1 cellular context compared by ENCODE assay signal in the genomic region with DNA sequence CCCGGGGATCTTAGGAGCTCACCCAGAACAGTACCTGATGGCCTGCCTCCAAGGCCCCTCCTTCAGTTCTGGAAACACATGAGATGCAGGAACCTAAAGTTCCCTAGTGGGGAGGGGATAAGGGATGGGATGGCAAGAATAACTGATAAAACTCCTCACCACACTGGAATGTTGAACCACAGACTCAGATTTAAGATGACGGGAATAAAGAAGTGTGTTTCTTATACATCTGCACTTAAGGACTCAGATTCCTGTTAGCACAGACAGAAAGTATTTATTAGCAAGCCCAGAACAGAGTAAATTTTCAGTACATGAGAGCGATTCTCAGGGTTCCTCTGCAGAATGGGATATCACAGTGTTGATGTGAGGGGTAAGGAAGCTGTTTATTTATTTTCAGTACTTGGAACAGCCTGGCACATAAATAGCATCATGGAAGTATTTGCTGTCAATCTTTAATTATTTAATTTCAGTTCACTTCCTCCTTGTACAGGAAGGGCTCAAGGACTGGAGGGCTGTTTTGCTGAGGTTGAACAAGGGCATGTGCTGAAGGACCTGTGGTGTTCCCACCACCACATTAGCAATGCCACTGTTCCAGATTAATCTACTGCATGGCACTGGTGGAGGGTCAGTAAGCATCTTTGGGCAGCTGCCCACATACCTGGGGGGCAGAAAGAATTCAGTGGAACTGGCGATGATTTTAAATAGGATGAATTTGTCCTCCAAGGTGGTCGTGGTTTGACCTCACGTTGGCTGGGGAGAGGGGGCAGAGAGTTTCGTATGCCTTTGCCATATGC.
TF ChIP-seq lines count a peak whose summit lies in the region.

No MANE protein-coding gene starts in this region.

TF ChIP-seq in SK-N-SH treated with all-trans-retinoic acid at 6 μM for 48 hours, 23 proteins besides CTCF, POLR2A, EP300 and RAD21 (continued from another document):
- TF ChIP-seq, protein P1, sequence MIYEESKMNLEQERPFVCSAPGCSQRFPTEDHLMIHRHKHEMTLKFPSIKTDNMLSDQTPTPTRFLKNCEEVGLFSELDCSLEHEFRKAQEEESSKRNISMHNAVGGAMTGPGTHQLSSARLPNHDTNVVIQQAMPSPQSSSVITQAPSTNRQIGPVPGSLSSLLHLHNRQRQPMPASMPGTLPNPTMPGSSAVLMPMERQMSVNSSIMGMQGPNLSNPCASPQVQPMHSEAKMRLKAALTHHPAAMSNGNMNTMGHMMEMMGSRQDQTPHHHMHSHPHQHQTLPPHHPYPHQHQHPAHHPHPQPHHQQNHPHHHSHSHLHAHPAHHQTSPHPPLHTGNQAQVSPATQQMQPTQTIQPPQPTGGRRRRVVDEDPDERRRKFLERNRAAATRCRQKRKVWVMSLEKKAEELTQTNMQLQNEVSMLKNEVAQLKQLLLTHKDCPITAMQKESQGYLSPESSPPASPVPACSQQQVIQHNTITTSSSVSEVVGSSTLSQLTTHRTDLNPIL (CRISPR knock-in tag; IDR thresholded peaks at IDR 0.05; ENCODE audit: low read depth) = no peak
- TF ChIP-seq ZFP3 (CRISPR knock-in tag; IDR thresholded peaks at IDR 0.05) (no peak), TCF4 (CRISPR knock-in tag; IDR thresholded peaks at IDR 0.05; ENCODE audit: borderline replicate concordance) (no peak)
